ENCODE assay signal across 18 cellular contexts in genomic region chr7:112765105-112765504, GRCh38.
DNase-seq lines count a peak whose midpoint lies in the region; ATAC-seq and FAIRE-seq lines count a peak whose summit lies in the region.
"Had no signal": no experiment of that assay in that cellular context is flagged by ENCODE, and none has a peak within 500 bp of the region (broad histone marks: within the 10 kb centered on the region; RNA-seq: fewer than 3 reads in every experiment).

No MANE protein-coding gene starts in this region.

- H3K4me3 Mint-ChIP-seq in effector memory CD8-positive, alpha-beta T cell: peak overlapping the region; percentile 47 to 60
- H3K4me3 Mint-ChIP-seq: H9 had no signal

- H3K4me1 Mint-ChIP-seq in effector memory CD8-positive, alpha-beta T cell (ENCODE audit: low read depth in 2 of 2): peaks cover 2 to 6% of the 10 kb centered on the region in 2 donors
- H3K4me1 Mint-ChIP-seq: H9 had no signal

- ATAC-seq in HG02798 (IDR thresholded peaks at IDR 0.05; ENCODE audit: poor library complexity, unreplicated experiment): peak; percentile 52
- ATAC-seq in HG03520 (IDR thresholded peaks at IDR 0.05; ENCODE audit: unreplicated experiment): peak; percentile 60
- ATAC-seq in effector memory CD8-positive, alpha-beta T cell (replicated peaks): peak; percentile 53
- ATAC-seq in HG02973 (IDR thresholded peaks at IDR 0.05; ENCODE audit: unreplicated experiment): no peak
- ATAC-seq in HG02885 (IDR thresholded peaks at IDR 0.05; ENCODE audit: poor library complexity, unreplicated experiment): no peak

- peak overlapping the region; percentile 39 to 89 for H3K27ac Mint-ChIP-seq in effector memory CD8-positive, alpha-beta T cell
- H3K27ac Mint-ChIP-seq: H9 had no signal

- H3K27me3 Mint-ChIP-seq in effector memory CD8-positive, alpha-beta T cell: no peaks in the 10 kb centered on the region
- H3K27me3 Mint-ChIP-seq: CD4-positive, alpha-beta memory T cell had no signal

- no peak for DNase-seq in GM18507 (ENCODE audit: extremely low spot score, insufficient read length, low read depth)
- DNase-seq in effector memory CD8-positive, alpha-beta T cell: no peak
- DNase-seq in NCI-H1105 treated with DMSO at 0.1 percent for 48 hours (lab: John Stamatoyannopoulos, UW): no peak
- DNase-seq: BE2C; CD4-positive, alpha-beta memory T cell; DMS153; GDM1; H9; NCI-H187; NCI-H2107; NCI-H510A treated with DMSO at 0.1 percent for 48 hours; NCI-H774; OCI-M1; SHP77 had no signal

- H3K9me3 Mint-ChIP-seq in effector memory CD8-positive, alpha-beta T cell: no peaks in the 10 kb centered on the region
- H3K9me3 Mint-ChIP-seq: CD4-positive, alpha-beta memory T cell; H9 had no signal

- FAIRE-seq in GM18507 (lab: Jason Lieb, UNC): peak; percentile 12

- peaks cover 8% of the 10 kb centered on the region for H3K36me3 Mint-ChIP-seq in effector memory CD8-positive, alpha-beta T cell (ENCODE audit: insufficient read depth)

Comparison
In these comparisons a context has a peak if more than half of its experiments do, and no peak if none do; other contexts are left out.
1. ATAC-seq: peak in HG02798 (single experiment), HG03520 (single experiment) and effector memory CD8-positive, alpha-beta T cell (single experiment); none in HG02973 (single experiment) and HG02885 (single experiment).